In genomic region chr12:132858727-132859266, GRCh38 we compare ENCODE assay signal across 1 cellular context.
TF ChIP-seq lines count a peak whose summit lies in the region.

No MANE protein-coding gene starts in this region.

TF ChIP-seq in K562, 482 proteins besides CTCF, POLR2A, EP300 and RAD21 (continued from another document):
- TF ChIP-seq ZBTB33 (CRISPR knock-in tag; IDR thresholded peaks at IDR 0.05), result 0 out of 2 replicates have a peak, but pooled peaks have one; percentile 37
- TF ChIP-seq EGR1 (conservative IDR thresholded peaks at IDR 0.05), result peak; percentile 88
